Comparison of ENCODE assay signal across 29 cellular contexts in genomic region chr11:47326198-47326597, GRCh38. TPM values are rescaled to one million over a fixed set of nuclear protein-coding genes. Genes with fewer than 3 reads are reported as not detected.
DNase-seq lines count a peak whose midpoint lies in the region; ATAC-seq and TF ChIP-seq lines count a peak whose summit lies in the region.
"Had no signal": no experiment of that assay in that cellular context is flagged by ENCODE, and none has a peak within 500 bp of the region (broad histone marks: within the 10 kb centered on the region; RNA-seq: fewer than 3 reads in every experiment).

No MANE protein-coding gene starts in this region.

- TF ChIP-seq CTCF in natural killer cell (IDR thresholded peaks at IDR 0.05) (no peak), coronary artery (IDR thresholded peaks at IDR 0.05) (no peak), lower lobe of right lung (IDR thresholded peaks at IDR 0.05) (no peak), foreskin fibroblast (IDR thresholded peaks at IDR 0.05; ENCODE audit: low read depth, low read length) (no peak), tibial artery (IDR thresholded peaks at IDR 0.05) (no peak)

- H3K9me3 Mint-ChIP-seq in natural killer cell: no peaks in the 10 kb centered on the region
- H3K9me3 Mint-ChIP-seq in natural killer cell treated with Interleukin-12 subunit alpha and Interleukin-12 subunit beta and Interleukin-15 and Interleukin-18, amount 100 ng/mL, for 72 hours: no peaks in the 10 kb centered on the region
- H3K9me3 Mint-ChIP-seq: activated naive CD4-positive, alpha-beta T cell treated with anti-CD3 and anti-CD28 coated beads for 36 hours; mesothelial cell of epicardium; naive thymus-derived CD8-positive, alpha-beta T cell had no signal

- intact Hi-C loops in natural killer cell (cut with micrococcal nuclease) (no loop called here), lower lobe of right lung (cut with DNase I) (no loop called here), tibial artery (cut with DNase I; ENCODE audit: low total_unique reads) (no loop called here)

- H3K4me1 Mint-ChIP-seq in natural killer cell: peaks cover 7 to 16% of the 10 kb centered on the region in 2 donors
- peaks cover 0 to 5% of the 10 kb centered on the region in 2 donors for H3K4me1 Mint-ChIP-seq in natural killer cell treated with Interleukin-12 subunit alpha and Interleukin-12 subunit beta and Interleukin-15 and Interleukin-18, amount 100 ng/mL, for 72 hours (ENCODE audit: low read depth in 2 of 2)
- H3K4me1 Mint-ChIP-seq: mesothelial cell of epicardium had no signal

- no peak overlapping the region for H3K4me3 Mint-ChIP-seq in natural killer cell
- H3K4me3 Mint-ChIP-seq in natural killer cell treated with Interleukin-12 subunit alpha and Interleukin-12 subunit beta and Interleukin-15 and Interleukin-18, amount 100 ng/mL, for 72 hours: no peak overlapping the region
- H3K4me3 Mint-ChIP-seq: activated naive CD4-positive, alpha-beta T cell treated with anti-CD3 and anti-CD28 coated beads for 36 hours; mesothelial cell of epicardium had no signal

- H3K9me3 ChIP-seq in lower lobe of right lung: no peaks in the 10 kb centered on the region
- H3K9me3 ChIP-seq in tibial artery: no peaks in the 10 kb centered on the region
- H3K9me3 ChIP-seq: BLaER1 treated with 17β-estradiol and CSF1 and Interleukin-3, amounts not matched to agents 10 nM and 100 nM; breast epithelium; colonic mucosa; esophagus squamous epithelium had no signal

- ATAC-seq in natural killer cell (no peak), lower lobe of right lung (no peak), HG03469 (IDR thresholded peaks at IDR 0.05; ENCODE audit: unreplicated experiment) (no peak)
- no peak for ATAC-seq in natural killer cell treated with Interleukin-12 subunit alpha and Interleukin-12 subunit beta and Interleukin-15 and Interleukin-18, amount 100 ng/mL, for 72 hours
- ATAC-seq: naive thymus-derived CD8-positive, alpha-beta T cell had no signal

- H3K36me3 ChIP-seq in lower lobe of right lung (no peaks in the 10 kb centered on the region), tibial artery (peaks cover 0 to 26% (median 12%) of the 10 kb centered on the region in 3 donors)
- H3K36me3 ChIP-seq: breast epithelium had no signal

- DNase-seq in natural killer cell (no peak), coronary artery (ENCODE audit: low spot score) (peak; percentile 54), lower lobe of right lung (peak; percentile 35), foreskin fibroblast (no peak), tibial artery (no peak)
- no peak for DNase-seq in natural killer cell treated with Interleukin-12 subunit alpha and Interleukin-12 subunit beta and Interleukin-15 and Interleukin-18, amount 100 ng/mL, for 72 hours (ENCODE audit: low spot score)
- DNase-seq: activated CD4-positive, alpha-beta T cell treated with anti-CD3 and anti-CD28 coated beads for 4 hours; activated naive CD4-positive, alpha-beta T cell treated with anti-CD3 and anti-CD28 coated beads for 36 hours; activated T-cell treated with anti-CD3 and anti-CD28 coated beads, Interleukin-2, amount 50 U/mL, for 1 hour; colonic mucosa; esophagus squamous epithelium; MV-4-11; naive thymus-derived CD8-positive, alpha-beta T cell; NCI-H146; stimulated activated CD4-positive, alpha-beta T cell treated with anti-CD3 and anti-CD28 coated beads, Interleukin-2, amount 100 ng/mL, for 24 hours; trophoblast cell had no signal

- H3K27ac ChIP-seq in coronary artery (no peak overlapping the region), lower lobe of right lung (no peak overlapping the region), tibial artery (no peak overlapping the region)
- H3K27ac ChIP-seq: breast epithelium, colonic mucosa, esophagus squamous epithelium, HL-60, SK-N-MC had no signal

- peak overlapping the region; percentile 55 to 78 for H3K27ac Mint-ChIP-seq in natural killer cell
- peak overlapping the region in 1 of 2 donors; percentile 24 for H3K27ac Mint-ChIP-seq in natural killer cell treated with Interleukin-12 subunit alpha and Interleukin-12 subunit beta and Interleukin-15 and Interleukin-18, amount 100 ng/mL, for 72 hours
- H3K27ac Mint-ChIP-seq: activated naive CD4-positive, alpha-beta T cell treated with anti-CD3 and anti-CD28 coated beads for 36 hours; mesothelial cell of epicardium had no signal

- H3K4me3 ChIP-seq in coronary artery (no peak overlapping the region), lower lobe of right lung (no peak overlapping the region), foreskin fibroblast (ENCODE audit: low read depth in 1 of 2, low read length in 2 of 2) (no peak overlapping the region), tibial artery (no peak overlapping the region)
- H3K4me3 ChIP-seq: BLaER1 treated with 17β-estradiol and CSF1 and Interleukin-3, amounts not matched to agents 10 nM and 100 nM; breast epithelium; colonic mucosa; esophagus squamous epithelium; SK-N-MC had no signal

- H3K36me3 Mint-ChIP-seq in natural killer cell: no peaks in the 10 kb centered on the region
- peaks cover 22% of the 10 kb centered on the region for H3K36me3 Mint-ChIP-seq in natural killer cell treated with Interleukin-12 subunit alpha and Interleukin-12 subunit beta and Interleukin-15 and Interleukin-18, amount 100 ng/mL, for 72 hours

- H3K4me1 ChIP-seq in lower lobe of right lung (peaks cover 7% of the 10 kb centered on the region), tibial artery (peaks cover 0 to 6% (median 0%) of the 10 kb centered on the region in 4 donors)
- H3K4me1 ChIP-seq: breast epithelium, colonic mucosa had no signal

- no peaks in the 10 kb centered on the region for H3K27me3 ChIP-seq in lower lobe of right lung (ENCODE audit: low read depth)
- H3K27me3 ChIP-seq in tibial artery: no peaks in the 10 kb centered on the region
- H3K27me3 ChIP-seq: BLaER1 treated with 17β-estradiol and CSF1 and Interleukin-3, amounts not matched to agents 10 nM and 100 nM; breast epithelium; colonic mucosa; esophagus squamous epithelium had no signal

- H3K27me3 Mint-ChIP-seq in natural killer cell (ENCODE audit: low read depth in 2 of 2): no peaks in the 10 kb centered on the region
- H3K27me3 Mint-ChIP-seq in natural killer cell treated with Interleukin-12 subunit alpha and Interleukin-12 subunit beta and Interleukin-15 and Interleukin-18, amount 100 ng/mL, for 72 hours: no peaks in the 10 kb centered on the region
- H3K27me3 Mint-ChIP-seq: naive thymus-derived CD8-positive, alpha-beta T cell had no signal

RNA-seq across cellular contexts. Expression of gene MYBPC3, which starts 26.3 kb away (rescaled TPM):
- under 1 TPM in 2 of 3 donors, not detected in 1; 0.45 to 0.53 TPM for total RNA-seq in natural killer cell
- total RNA-seq in natural killer cell treated with Interleukin-12 subunit alpha and Interleukin-12 subunit beta and Interleukin-15 and Interleukin-18, amount 100 ng/mL, for 72 hours: not detected
- total RNA-seq in lower lobe of right lung: 0.86 TPM
- total RNA-seq: activated CD8-positive, alpha-beta memory T cell treated with anti-CD3 and anti-CD28 coated beads for 36 hours; activated naive CD4-positive, alpha-beta T cell treated with anti-CD3 and anti-CD28 coated beads for 36 hours; frontal cortex; left colon; LHCN-M2; mesothelial cell of epicardium; osteocyte; renal cortical epithelial cell had no signal

RNA-seq across cellular contexts. Expression of gene SPI1, which starts 52.1 kb away (rescaled TPM):
- total RNA-seq in natural killer cell (10 to 100 TPM; 15.0 to 65.4 (median 55.4) TPM), lower lobe of right lung (295 TPM)
- 1 to 10 TPM; 2.0 to 2.5 TPM for total RNA-seq in natural killer cell treated with Interleukin-12 subunit alpha and Interleukin-12 subunit beta and Interleukin-15 and Interleukin-18, amount 100 ng/mL, for 72 hours
- total RNA-seq: activated CD8-positive, alpha-beta memory T cell treated with anti-CD3 and anti-CD28 coated beads for 36 hours; activated naive CD4-positive, alpha-beta T cell treated with anti-CD3 and anti-CD28 coated beads for 36 hours; LHCN-M2; mesothelial cell of epicardium; NCI-H460; osteocyte; renal cortical epithelial cell had no signal

RNA-seq across cellular contexts. Expression of gene MADD, which starts 56.3 kb away (rescaled TPM):
- 100 to 1,000 TPM; 333 to 383 (median 335) TPM for total RNA-seq in natural killer cell
- total RNA-seq in natural killer cell treated with Interleukin-12 subunit alpha and Interleukin-12 subunit beta and Interleukin-15 and Interleukin-18, amount 100 ng/mL, for 72 hours: 100 to 1,000 TPM in 1 of 2 donors, 10 to 100 TPM in 1; 94.1 to 120 TPM
- total RNA-seq in lower lobe of right lung: 53.7 TPM

Comparison
In these comparisons a context has a peak if more than half of its experiments do, and no peak if none do; other contexts are left out.
1. RNA of gene SPI1, which starts 52.1 kb away (total RNA-seq): 295 TPM in lower lobe of right lung (single experiment) and 15.0 to 65.4 TPM in natural killer cell; 2.0 to 2.5 TPM in natural killer cell treated with Interleukin-12 subunit alpha and Interleukin-12 subunit beta and Interleukin-15 and Interleukin-18, amount 100 ng/mL, for 72 hours; every median in the first group is over 4 times any median in the second.
2. DNase-seq: peak in coronary artery (single experiment) and lower lobe of right lung (single experiment); none in natural killer cell (single experiment), natural killer cell treated with Interleukin-12 subunit alpha and Interleukin-12 subunit beta and Interleukin-15 and Interleukin-18, amount 100 ng/mL, for 72 hours (single experiment), foreskin fibroblast (0 of 2) and tibial artery (0 of 2).